8 cellular contexts compared by ENCODE assay signal in genomic region chr1:37795340-37796110, GRCh38. TPM values are rescaled to one million over a fixed set of nuclear protein-coding genes. Genes with fewer than 3 reads are reported as not detected.
DNase-seq lines count a peak whose midpoint lies in the region; ATAC-seq and TF ChIP-seq lines count a peak whose summit lies in the region.
"Had no signal": no experiment of that assay in that cellular context is flagged by ENCODE, and none has a peak within 500 bp of the region (broad histone marks: within the 10 kb centered on the region; RNA-seq: fewer than 3 reads in every experiment).

No MANE protein-coding gene starts in this region.

- no peaks in the 10 kb centered on the region for H3K79me1 ChIP-seq in H9 (ENCODE audit: insufficient read depth, low read depth, low read length, poor library complexity, severe bottlenecking)

- H3K4me2 ChIP-seq in H9 (ENCODE audit: insufficient read depth, insufficient read length, low read length) (peak overlapping the region; percentile 13), OCI-LY3 (ENCODE audit: low read length) (peak overlapping the region; percentile 96)

- H3K23ac ChIP-seq in H9 (ENCODE audit: insufficient read length, low read depth, low read length) = no peak overlapping the region

- H2BK12ac ChIP-seq in H9 (ENCODE audit: insufficient read length, low read depth, low read length) = no peak overlapping the region

- no peak overlapping the region for H4K91ac ChIP-seq in H9 (ENCODE audit: insufficient read length, low read depth, low read length)

- peak overlapping the region; percentile 75 to 80 for H3K4me3 Mint-ChIP-seq in H9
- H3K4me3 Mint-ChIP-seq in activated naive CD8-positive, alpha-beta T cell treated with anti-CD3 and anti-CD28 coated beads for 36 hours = peak overlapping the region; percentile 62

- no peak overlapping the region for H4K8ac ChIP-seq in H9 (replicated peaks; ENCODE audit: insufficient read length, low read depth, low read length)

- no peak overlapping the region for H2BK20ac ChIP-seq in H9 (ENCODE audit: low read depth, low read length, poor library complexity, severe bottlenecking)

- H3K4me3 ChIP-seq in OCI-LY3 (ENCODE audit: low read length) (peak overlapping the region; percentile 97), iPS-18a (ENCODE audit: low read length) (peak overlapping the region; percentile 37)

- no peak overlapping the region for H3T11ph ChIP-seq in H9 (ENCODE audit: low read length)

- H4K20me1 ChIP-seq in H9 (ENCODE audit: control insufficient read depth, insufficient read depth, insufficient read length) (no peaks in the 10 kb centered on the region), OCI-LY3 (ENCODE audit: insufficient read depth, low read length) (peaks cover 14% of the 10 kb centered on the region; the same call in 1 of the 2 replicates)

- no peak overlapping the region for H2BK5ac ChIP-seq in H9 (ENCODE audit: insufficient read length, low read length)

- H3K23me2 ChIP-seq in H9 (ENCODE audit: insufficient read length, low read depth, low read length, poor library complexity, severe bottlenecking) = no peaks in the 10 kb centered on the region

- peaks cover 7 to 12% of the 10 kb centered on the region in 2 experiments for H3K4me1 Mint-ChIP-seq in H9
- peaks cover 15% of the 10 kb centered on the region for H3K4me1 Mint-ChIP-seq in activated naive CD8-positive, alpha-beta T cell treated with anti-CD3 and anti-CD28 coated beads for 36 hours

- H2BK120ac ChIP-seq in H9 (ENCODE audit: low read depth, low read length, poor library complexity, severe bottlenecking) = no peak overlapping the region

- no peak overlapping the region for H4K5ac ChIP-seq in H9 (ENCODE audit: insufficient read length, low read depth, low read length)

- H3K27ac ChIP-seq in H9 (ENCODE audit: insufficient read length, low read depth, low read length) (no peak overlapping the region), OCI-LY3 (ENCODE audit: low read length) (no peak overlapping the region), iPS-18a (ENCODE audit: low read length) (no peak overlapping the region)
- H3K27ac ChIP-seq: skin epidermis had no signal

- no peak overlapping the region for H2BK15ac ChIP-seq in H9 (ENCODE audit: low read depth, low read length)

- H3K36me3 ChIP-seq in OCI-LY3 (replicated peaks; ENCODE audit: low read depth, low read length) (peaks cover 11% of the 10 kb centered on the region), iPS-18a (ENCODE audit: control insufficient read depth, low read depth, low read length) (no peaks in the 10 kb centered on the region)

- H3K27me3 Mint-ChIP-seq in H9 (ENCODE audit: low read depth) = peaks cover 37% of the 10 kb centered on the region
- H3K27me3 Mint-ChIP-seq in activated naive CD8-positive, alpha-beta T cell treated with anti-CD3 and anti-CD28 coated beads for 36 hours = peaks cover 39% of the 10 kb centered on the region

- no peak overlapping the region for H3K9ac ChIP-seq in H9 (ENCODE audit: extremely low read depth, insufficient read length, low read length)
- peak overlapping the region; percentile 75; the same call in 1 of the 2 replicates for H3K9ac ChIP-seq in OCI-LY3 (ENCODE audit: low read length)
- H3K9ac ChIP-seq in iPS-18a (ENCODE audit: low read length) = no peak overlapping the region

- H3K27ac Mint-ChIP-seq in H9 = no peak overlapping the region; a peak in 1 of 7 replicates
- H3K27ac Mint-ChIP-seq in activated naive CD8-positive, alpha-beta T cell treated with anti-CD3 and anti-CD28 coated beads for 36 hours = no peak overlapping the region

- no peak overlapping the region for H3K4ac ChIP-seq in H9 (ENCODE audit: low read depth, low read length)

- TF ChIP-seq CTCF in H9 (conservative IDR thresholded peaks at IDR 0.05) (no peak), OCI-LY3 (IDR thresholded peaks at IDR 0.05; ENCODE audit: low read depth, low read length) (no peak)

- WGBS in H9 (ENCODE audit: extremely low coverage, insufficient read length, low lambda C conversion rate) = no CpG with 5 or more reads among the region's 22 CpGs

- H3K9me3 ChIP-seq in H9 (ENCODE audit: control insufficient read depth, low read depth, low read length) (no peaks in the 10 kb centered on the region), OCI-LY3 (ENCODE audit: insufficient read depth, low read length) (no peaks in the 10 kb centered on the region), iPS-18a (ENCODE audit: control insufficient read depth, low read depth, low read length) (no peaks in the 10 kb centered on the region)

- peak; percentile 89 for DNase-seq in H9
- peak; percentile 61 for DNase-seq in activated naive CD8-positive, alpha-beta T cell treated with anti-CD3 and anti-CD28 coated beads for 36 hours
- DNase-seq in stimulated activated CD4-positive, alpha-beta T cell treated with anti-CD3 and anti-CD28 coated beads, Interleukin-4, amount 100 ng/mL, for 1 hour = peak; percentile 48

- H3K14ac ChIP-seq in H9 (ENCODE audit: insufficient read depth, low read length) = no peak overlapping the region

- no peak overlapping the region for H2AK5ac ChIP-seq in H9 (ENCODE audit: insufficient read length, low read length)

- H2AFZ ChIP-seq in H9 (ENCODE audit: low read length) (no peak overlapping the region), OCI-LY3 (ENCODE audit: low read depth, low read length) (no peak overlapping the region)

- H3K36me3 Mint-ChIP-seq in H9 (ENCODE audit: insufficient read depth in 1 of 3, low read depth in 3 of 3) = peaks cover 0 to 42% (median 15%) of the 10 kb centered on the region in 3 experiments; a peak in 4 of 7 replicates
- peaks cover 3% of the 10 kb centered on the region for H3K36me3 Mint-ChIP-seq in activated naive CD8-positive, alpha-beta T cell treated with anti-CD3 and anti-CD28 coated beads for 36 hours

- no peak overlapping the region for H3K18ac ChIP-seq in H9 (ENCODE audit: insufficient read length, low read depth, low read length)

- H3K79me2 ChIP-seq in H9 (ENCODE audit: insufficient read depth, low read length) (no peaks in the 10 kb centered on the region), OCI-LY3 (ENCODE audit: low read length) (peaks cover 17% of the 10 kb centered on the region)

- peaks cover 7% of the 10 kb centered on the region; the same call in 1 of the 2 replicates for H3K27me3 ChIP-seq in H9 (ENCODE audit: insufficient read depth, low read length)
- H3K27me3 ChIP-seq in OCI-LY3 (ENCODE audit: low read depth, low read length) = no peaks in the 10 kb centered on the region
- H3K27me3 ChIP-seq in iPS-18a (ENCODE audit: control insufficient read depth, insufficient read depth, low read length) = peaks cover 53% of the 10 kb centered on the region

- no peak for ATAC-seq in GM18858 (IDR thresholded peaks at IDR 0.05; ENCODE audit: unreplicated experiment)
- ATAC-seq in HG03571 (IDR thresholded peaks at IDR 0.05; ENCODE audit: unreplicated experiment) = no peak

- no peak overlapping the region for H3K56ac ChIP-seq in H9 (ENCODE audit: insufficient read length, low read depth, low read length)

- no peaks in the 10 kb centered on the region for H3K9me3 Mint-ChIP-seq in H9
- no peaks in the 10 kb centered on the region for H3K9me3 Mint-ChIP-seq in activated naive CD8-positive, alpha-beta T cell treated with anti-CD3 and anti-CD28 coated beads for 36 hours

- H3K4me1 ChIP-seq in H9 (ENCODE audit: insufficient read depth, low read length) = no peaks in the 10 kb centered on the region; the same call in 1 of the 2 replicates
- H3K4me1 ChIP-seq in OCI-LY3 (ENCODE audit: low read length) = peaks cover 22% of the 10 kb centered on the region
- peaks cover 4% of the 10 kb centered on the region for H3K4me1 ChIP-seq in iPS-18a (ENCODE audit: control insufficient read depth, low read depth, low read length)

RNA-seq across cellular contexts. Expression of gene MANEAL, which starts 1.9 kb away (rescaled TPM):
- 22.7 and 24.2 TPM in 2 replicates for total RNA-seq in H9 (2021)
- 1 to 10 TPM; 1.5 TPM for total RNA-seq in activated naive CD8-positive, alpha-beta T cell treated with anti-CD3 and anti-CD28 coated beads for 36 hours

RNA-seq across cellular contexts. Expression of gene C1orf122, which starts 12.1 kb away (rescaled TPM):
- 59.3 and 61.5 TPM in 2 replicates for total RNA-seq in H9 (2021)
- 10 to 100 TPM; 26.1 to 27.7 TPM for total RNA-seq in activated naive CD8-positive, alpha-beta T cell treated with anti-CD3 and anti-CD28 coated beads for 36 hours

RNA-seq across cellular contexts. Expression of gene YRDC, which starts 12.5 kb away (rescaled TPM):
- 28.0 and 28.6 TPM in 2 replicates for total RNA-seq in H9 (2021)
- total RNA-seq in activated naive CD8-positive, alpha-beta T cell treated with anti-CD3 and anti-CD28 coated beads for 36 hours = 10 to 100 TPM; 58.3 to 62.0 TPM

RNA-seq across cellular contexts. Expression of gene EPHA10, which starts 30.6 kb away (rescaled TPM):
- total RNA-seq in H9 (2021) = 0.42 and 0.96 TPM in 2 replicates
- not detected for total RNA-seq in activated naive CD8-positive, alpha-beta T cell treated with anti-CD3 and anti-CD28 coated beads for 36 hours
